8 cellular contexts compared by ENCODE assay signal in the genomic region with DNA sequence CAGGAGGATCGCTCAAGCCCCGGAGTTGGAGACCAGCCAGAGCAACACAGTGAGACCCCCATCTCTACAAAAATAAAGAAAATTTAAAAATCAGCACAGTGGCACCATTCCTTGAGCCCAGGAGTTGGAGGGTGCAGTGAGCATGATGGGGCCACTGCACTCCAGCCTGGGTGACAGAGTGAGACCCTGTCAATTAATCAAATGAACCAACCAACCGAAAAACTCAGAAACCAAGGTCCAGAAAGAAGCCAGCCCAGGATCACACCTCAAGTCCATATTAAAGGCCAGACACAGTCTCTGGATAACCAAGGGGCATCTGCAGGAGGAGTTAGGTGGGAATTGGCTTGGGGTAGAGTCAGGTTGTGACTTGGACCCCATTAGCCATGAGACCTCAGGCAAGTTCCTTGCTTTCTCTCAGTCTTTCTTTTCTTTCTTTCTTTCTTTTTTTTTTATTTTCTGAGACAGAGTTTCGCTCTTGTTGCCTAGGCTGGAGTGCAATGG. TPM values are rescaled to one million over a fixed set of nuclear protein-coding genes. Genes with fewer than 3 reads are reported as not detected.
DNase-seq lines count a peak whose midpoint lies in the region; ATAC-seq, FAIRE-seq and TF ChIP-seq lines count a peak whose summit lies in the region.

No MANE protein-coding gene starts in this region.

- peaks cover 16% of the 10 kb centered on the region for H3K79me2 ChIP-seq in GM12878 (ENCODE audit: control insufficient read depth, insufficient read depth, low read length)

- no peaks in the 10 kb centered on the region for H3K9me3 Mint-ChIP-seq in activated CD8-positive, alpha-beta memory T cell treated with anti-CD3 and anti-CD28 coated beads, Interleukin-2, amount 10 ng/mL, durations not matched to agents 7 days and 5 days (ENCODE audit: low read depth)

- H3K36me3 ChIP-seq in GM12878 (ENCODE audit: control insufficient read depth in 2 of 2, insufficient read depth in 2 of 2, low read length in 1 of 2) = no peaks in the 10 kb centered on the region; a peak in 1 of 4 replicates
- H3K36me3 ChIP-seq in right lobe of liver = no peaks in the 10 kb centered on the region
- H3K36me3 ChIP-seq in tibial artery = no peaks in the 10 kb centered on the region

- FAIRE-seq in GM12878 (lab: Jason Lieb, UNC) = no peak

- H3K27ac Mint-ChIP-seq in activated CD8-positive, alpha-beta memory T cell treated with anti-CD3 and anti-CD28 coated beads, Interleukin-2, amount 10 ng/mL, durations not matched to agents 7 days and 5 days = peak overlapping the region; percentile 92

- peaks cover 24% of the 10 kb centered on the region for H3K4me1 Mint-ChIP-seq in activated CD8-positive, alpha-beta memory T cell treated with anti-CD3 and anti-CD28 coated beads, Interleukin-2, amount 10 ng/mL, durations not matched to agents 7 days and 5 days

- BruUV-seq in GM12878 (replicated peaks; lab: Mats Ljungman, UMichigan) = TSS peak; percentile 97

- H3K27me3 Mint-ChIP-seq in activated CD8-positive, alpha-beta memory T cell treated with anti-CD3 and anti-CD28 coated beads, Interleukin-2, amount 10 ng/mL, durations not matched to agents 7 days and 5 days = no peaks in the 10 kb centered on the region

- H4K20me1 ChIP-seq in GM12878 (ENCODE audit: control insufficient read depth, insufficient read depth) = no peaks in the 10 kb centered on the region

- no peaks in the 10 kb centered on the region; the same call in 1 of the 2 replicates for H3K4me1 ChIP-seq in GM12878 (ENCODE audit: control insufficient read depth, insufficient read depth, low read length)
- peaks cover 0 to 12% (median 4%) of the 10 kb centered on the region in 4 donors for H3K4me1 ChIP-seq in right lobe of liver
- H3K4me1 ChIP-seq in tibial artery = peaks cover 0 to 32% (median 25%) of the 10 kb centered on the region in 4 donors

- H3K36me3 Mint-ChIP-seq in activated CD8-positive, alpha-beta memory T cell treated with anti-CD3 and anti-CD28 coated beads, Interleukin-2, amount 10 ng/mL, durations not matched to agents 7 days and 5 days = peaks cover 3% of the 10 kb centered on the region

- H3K4me2 ChIP-seq in GM12878 (ENCODE audit: control insufficient read depth, insufficient read depth) = peak overlapping the region; percentile 89

- CTCF ChIA-PET in activated CD8-positive, alpha-beta memory T cell treated with anti-CD3 and anti-CD28 coated beads, Interleukin-2, amount 10 ng/mL, durations not matched to agents 7 days and 5 days (lab: Charles Lee) = interaction anchor here (0.8 to 2.4 kb wide), 7 partner anchors 13 to 243 kb away, joined by 3 to 18 read pairs (median 5); partner anchors contain the start of genes NAGLU and PSMC3IP
- CTCF ChIA-PET in GM12878 (lab: Yijun Ruan, JAX) = interaction anchor here (1.0 to 1.8 kb wide), 7 partner anchors 12 to 208 kb away, joined by 3 to 7 read pairs (median 5); partner anchors contain the start of genes MLX and PSMC3IP

- H3K4me3 Mint-ChIP-seq in activated CD8-positive, alpha-beta memory T cell treated with anti-CD3 and anti-CD28 coated beads, Interleukin-2, amount 10 ng/mL, durations not matched to agents 7 days and 5 days = peak overlapping the region; percentile 85

- WGBS in GM12878 (ENCODE audit: insufficient coverage, insufficient replicate concordance, low lambda C conversion rate, missing lambda C conversion rate) = 25% methylated on average over 4 of the region's 4 CpGs
- 0% methylated on average over 1 of the region's 4 CpGs for WGBS in right lobe of liver (ENCODE audit: insufficient coverage, low coverage, low lambda C conversion rate, missing lambda C conversion rate)

- H3K9ac ChIP-seq in GM12878 (ENCODE audit: control insufficient read depth, insufficient read depth, low read length) = peak overlapping the region; percentile 75

- TF ChIP-seq EP300 in GM12878 (IDR thresholded peaks at IDR 0.05; ENCODE audit: borderline replicate concordance in 1 of 2, control insufficient read depth in 1 of 2, low read depth in 2 of 2, low read length in 2 of 2) = no peak

- TF ChIP-seq POLR2A in GM12878 (IDR thresholded peaks at IDR 0.05; ENCODE audit: low read depth, low read length) (no peak), right lobe of liver (IDR thresholded peaks at IDR 0.05) (no peak)

- TF ChIP-seq RAD21 in GM12878 (IDR thresholded peaks at IDR 0.05; ENCODE audit: insufficient read depth, low read depth, low read length) = no peak

- POLR2A ChIA-PET in GM12878 (lab: Charles Lee) = interaction anchor here (0.6 to 1.7 kb wide), 10 partner anchors 12 to 813 kb away, joined by 3 to 13 read pairs (median 3); partner anchors contain the start of genes NAGLU and VPS25

- H2AFZ ChIP-seq in GM12878 (ENCODE audit: control insufficient read depth, low read depth, low read length) = peak overlapping the region; percentile 86

- SMC1A ChIA-PET in GM12878 (lab: Charles Lee; ENCODE audit: uncharacterized antibody, unreplicated experiment) = interaction anchor here (0.9 to 1.3 kb wide), 3 partner anchors 19 to 208 kb away, joined by 3 read pairs; partner anchors contain the start of gene NAGLU

- no peak for DNase-seq in activated CD8-positive, alpha-beta memory T cell treated with anti-CD3 and anti-CD28 coated beads, Interleukin-2, amount 10 ng/mL, durations not matched to agents 7 days and 5 days
- no peak for DNase-seq in activated CD8-positive, alpha-beta memory T cell treated with anti-CD3 and anti-CD28 coated beads for 24 hours
- DNase-seq in GM12878 (ENCODE audit: low read depth, low spot score) (no peak), right lobe of liver (no peak), tibial artery (no peak), T-helper 9 cell (no peak)
- DNase-seq in stimulated activated CD4-positive, alpha-beta T cell treated with anti-CD3 and anti-CD28 coated beads, Interleukin-1b, Interleukin-23, amount 100 ng/mL, for 48 hours = no peak
- DNase-seq in central memory CD4-positive, alpha-beta T cell = no peak

- RAD21 ChIA-PET in GM12878 (lab: Charles Lee; ENCODE audit: unreplicated experiment) = interaction anchor here (0.6 to 2.0 kb wide), 11 partner anchors 9 to 443 kb away, joined by 3 to 6 read pairs (median 3); partner anchors contain the start of gene RPL27

- H3K9me3 ChIP-seq in GM12878 (replicated peaks; ENCODE audit: control insufficient read depth, insufficient read depth, low read length) (no peaks in the 10 kb centered on the region), right lobe of liver (no peaks in the 10 kb centered on the region), tibial artery (no peaks in the 10 kb centered on the region)

- H3K27ac ChIP-seq in GM12878 (ENCODE audit: control insufficient read depth, insufficient read depth) (peak overlapping the region; percentile 81), right lobe of liver (peak overlapping the region; percentile 82 to 84 (median 82)), tibial artery (peak overlapping the region; percentile 83 to 93)

- H3K4me3 ChIP-seq in GM12878 (peak overlapping the region; percentile 94), right lobe of liver (peak overlapping the region; percentile 89 to 92 (median 89)), tibial artery (peak overlapping the region; percentile 70 to 92)

- ATAC-seq in activated CD8-positive, alpha-beta memory T cell treated with anti-CD3 and anti-CD28 coated beads, Interleukin-2, amount 10 ng/mL, durations not matched to agents 7 days and 5 days = no peak
- peak; percentile 25 for ATAC-seq in GM12878
- ATAC-seq in right lobe of liver = peak in 1 of 4 donors; percentile 3

- intact Hi-C loops in GM12878 (cut with micrococcal nuclease; ENCODE audit: unreplicated experiment) = no loop called here
- intact Hi-C loops in right lobe of liver (cut with DNase I) = no loop called here
- intact Hi-C loops in tibial artery (cut with DNase I; ENCODE audit: low total_unique reads) = no loop called here

- in situ Hi-C loops in GM12878 (cut with MboI) = no loop called here

- no peak for TF ChIP-seq CTCF in GM12878 (IDR thresholded peaks at IDR 0.05 in 2 of 3, conservative IDR thresholded peaks at IDR 0.05 in 1 of 3; ENCODE audit: control insufficient read depth in 2 of 3, extremely low read depth in 1 of 3, insufficient read depth in 1 of 3, low read depth in 3 of 3, low read length in 3 of 3)
- no peak for TF ChIP-seq CTCF in right lobe of liver (IDR thresholded peaks at IDR 0.05)
- no peak for TF ChIP-seq CTCF in tibial artery (IDR thresholded peaks at IDR 0.05)

- H3K27me3 ChIP-seq in GM12878 (replicated peaks in 1 of 2; ENCODE audit: control insufficient read depth in 2 of 2, insufficient read depth in 2 of 2, low read length in 1 of 2) (no peaks in the 10 kb centered on the region), right lobe of liver (no peaks in the 10 kb centered on the region), tibial artery (no peaks in the 10 kb centered on the region)

RNA-seq across cellular contexts. Expression of gene HSD17B1, which starts 2.4 kb away (rescaled TPM):
- total RNA-seq in activated CD8-positive, alpha-beta memory T cell treated with anti-CD3 and anti-CD28 coated beads, Interleukin-2, amount 10 ng/mL, durations not matched to agents 7 days and 5 days = 1 to 10 TPM in 1 of 2 experiments, under 1 TPM in 1; 0.70 to 1.1 TPM
- total RNA-seq in GM12878 (2013; cell fraction: nucleolus; rRNA removed) = 1.6 and 2.3 TPM in 2 replicates
- total RNA-seq in GM12878 (2014; rRNA removed) = 0.44 and 1.1 TPM in 2 replicates
- total RNA-seq in GM12878 (2014; rRNA removed; fragmentation: Illumina TruSeq; extraction: Trizol) = 0.14 and 0.36 TPM in 2 replicates
- total RNA-seq in GM12878 (2021) = 0.61 and 0.67 TPM in 2 replicates
- polyA plus RNA-seq in GM12878 (2011; ENCODE audit: low read depth) = 0.63 TPM
- 0.19 and 0.29 TPM in 2 replicates for polyA plus RNA-seq in GM12878 (2011; rRNA removed)
- polyA plus RNA-seq in GM12878 (2011; cell fraction: cytosol; rRNA removed) = 0.39 and 0.65 TPM in 2 replicates
- polyA plus RNA-seq in GM12878 (2011; cell fraction: nucleus; rRNA removed) = 0.86 and 0.99 TPM in 2 replicates
- 0.53 and 0.89 TPM in 2 replicates for polyA plus RNA-seq in GM12878 (2012)
- polyA plus RNA-seq in GM12878 (2014; fragmentation: Illumina TruSeq; extraction: Trizol) = 0.06 and 0.15 TPM in 2 replicates
- under 1 TPM; 0.21 to 0.26 TPM for polyA plus RNA-seq in GM12878 (2014; fragmentation: Nextera tagmentation; extraction: Ambion mirVana)
- polyA plus RNA-seq in GM12878 (2014; rRNA removed) = 0.22 and 0.47 TPM in 2 replicates
- 1 to 10 TPM in 1 of 2 experiments, under 1 TPM in 1; 0.73 to 1.1 TPM for polyA plus RNA-seq in GM12878 (2016; fragmentation: Nextera tagmentation; extraction: Ambion mirVana)
- 0.15 and 0.72 TPM in 2 replicates for polyA minus RNA-seq in GM12878 (2011; rRNA and poly(A)+ RNA removed)
- polyA minus RNA-seq in GM12878 (2011; cell fraction: cytosol; rRNA and poly(A)+ RNA removed) = not detected in 2 replicates
- polyA minus RNA-seq in GM12878 (2011; cell fraction: nucleus; rRNA and poly(A)+ RNA removed) = 0.60 and 1.7 TPM in 2 replicates
- total RNA-seq in right lobe of liver = 1 to 10 TPM in 1 of 6 experiments, under 1 TPM in 5; 0.31 to 1.1 (median 0.87) TPM

RNA-seq across cellular contexts. Expression of gene COASY, which starts 6.8 kb away (rescaled TPM):
- total RNA-seq in activated CD8-positive, alpha-beta memory T cell treated with anti-CD3 and anti-CD28 coated beads, Interleukin-2, amount 10 ng/mL, durations not matched to agents 7 days and 5 days = 100 to 1,000 TPM in 1 of 2 experiments, 10 to 100 TPM in 1; 95.9 to 108 TPM
- 25.0 and 29.9 TPM in 2 replicates for total RNA-seq in GM12878 (2013; cell fraction: nucleolus; rRNA removed)
- 27.8 and 31.3 TPM in 2 replicates for total RNA-seq in GM12878 (2014; rRNA removed)
- 18.6 TPM in 2 replicates for total RNA-seq in GM12878 (2014; rRNA removed; fragmentation: Illumina TruSeq; extraction: Trizol)
- total RNA-seq in GM12878 (2021) = 81.9 and 88.5 TPM in 2 replicates
- 32.2 TPM for polyA plus RNA-seq in GM12878 (2011; ENCODE audit: low read depth)
- polyA plus RNA-seq in GM12878 (2011; rRNA removed) = 19.9 and 33.1 TPM in 2 replicates
- 43.3 and 50.8 TPM in 2 replicates for polyA plus RNA-seq in GM12878 (2011; cell fraction: cytosol; rRNA removed)
- 260 and 275 TPM in 2 replicates for polyA plus RNA-seq in GM12878 (2011; cell fraction: nucleus; rRNA removed)
- polyA plus RNA-seq in GM12878 (2012) = 64.1 and 86.9 TPM in 2 replicates
- polyA plus RNA-seq in GM12878 (2014; fragmentation: Illumina TruSeq; extraction: Trizol) = 28.0 and 38.1 TPM in 2 replicates
- polyA plus RNA-seq in GM12878 (2014; fragmentation: Nextera tagmentation; extraction: Ambion mirVana) = 10 to 100 TPM; 39.8 to 46.6 TPM
- polyA plus RNA-seq in GM12878 (2014; rRNA removed) = 52.5 and 57.8 TPM in 2 replicates
- 10 to 100 TPM; 88.1 to 93.9 TPM for polyA plus RNA-seq in GM12878 (2016; fragmentation: Nextera tagmentation; extraction: Ambion mirVana)
- polyA minus RNA-seq in GM12878 (2011; rRNA and poly(A)+ RNA removed) = 21.3 and 34.8 TPM in 2 replicates
- polyA minus RNA-seq in GM12878 (2011; cell fraction: cytosol; rRNA and poly(A)+ RNA removed) = 23.2 and 23.4 TPM in 2 replicates
- polyA minus RNA-seq in GM12878 (2011; cell fraction: nucleus; rRNA and poly(A)+ RNA removed) = 28.2 and 43.9 TPM in 2 replicates
- total RNA-seq in right lobe of liver = 10 to 100 TPM; 48.1 to 70.5 (median 60.9) TPM

RNA-seq across cellular contexts. Expression of gene MLX, which starts 11.7 kb away (rescaled TPM):
- total RNA-seq in activated CD8-positive, alpha-beta memory T cell treated with anti-CD3 and anti-CD28 coated beads, Interleukin-2, amount 10 ng/mL, durations not matched to agents 7 days and 5 days = 10 to 100 TPM; 54.8 to 60.4 TPM
- 60.5 and 62.5 TPM in 2 replicates for total RNA-seq in GM12878 (2013; cell fraction: nucleolus; rRNA removed)
- total RNA-seq in GM12878 (2014; rRNA removed) (37.1 and 39.5 TPM in 2 replicates), GM12878 (2014; rRNA removed; fragmentation: Illumina TruSeq; extraction: Trizol) (34.1 and 34.4 TPM in 2 replicates), GM12878 (2021) (38.3 and 41.5 TPM in 2 replicates), right lobe of liver (10 to 100 TPM; 34.5 to 46.2 (median 35.2) TPM)
- 23.2 TPM for polyA plus RNA-seq in GM12878 (2011; ENCODE audit: low read depth)
- polyA plus RNA-seq in GM12878 (2011; rRNA removed) (41.2 and 48.9 TPM in 2 replicates), GM12878 (2014; fragmentation: Illumina TruSeq; extraction: Trizol) (59.2 and 61.1 TPM in 2 replicates), GM12878 (2014; fragmentation: Nextera tagmentation; extraction: Ambion mirVana) (10 to 100 TPM; 38.3 to 49.1 TPM), GM12878 (2014; rRNA removed) (65.0 and 66.1 TPM in 2 replicates), GM12878 (2016; fragmentation: Nextera tagmentation; extraction: Ambion mirVana) (10 to 100 TPM; 40.6 to 47.4 TPM)
- 46.2 and 53.0 TPM in 2 replicates for polyA plus RNA-seq in GM12878 (2011; cell fraction: cytosol; rRNA removed)
- polyA plus RNA-seq in GM12878 (2011; cell fraction: nucleus; rRNA removed) = 103 and 133 TPM in 2 replicates
- polyA plus RNA-seq in GM12878 (2012) = 30.5 and 32.5 TPM in 2 replicates
- polyA minus RNA-seq in GM12878 (2011; rRNA and poly(A)+ RNA removed) = 65.2 and 81.9 TPM in 2 replicates
- polyA minus RNA-seq in GM12878 (2011; cell fraction: cytosol; rRNA and poly(A)+ RNA removed) = 16.7 and 28.9 TPM in 2 replicates
- 34.8 and 58.3 TPM in 2 replicates for polyA minus RNA-seq in GM12878 (2011; cell fraction: nucleus; rRNA and poly(A)+ RNA removed)

RNA-seq across cellular contexts. Expression of gene NAGLU, which starts 19.1 kb away (rescaled TPM):
- total RNA-seq in activated CD8-positive, alpha-beta memory T cell treated with anti-CD3 and anti-CD28 coated beads, Interleukin-2, amount 10 ng/mL, durations not matched to agents 7 days and 5 days = 10 to 100 TPM; 18.2 to 19.4 TPM
- total RNA-seq in GM12878 (2013; cell fraction: nucleolus; rRNA removed) = 41.7 and 43.3 TPM in 2 replicates
- total RNA-seq in GM12878 (2014; rRNA removed) (19.0 and 23.1 TPM in 2 replicates), GM12878 (2014; rRNA removed; fragmentation: Illumina TruSeq; extraction: Trizol) (8.2 and 8.5 TPM in 2 replicates), GM12878 (2021) (25.8 and 27.4 TPM in 2 replicates), right lobe of liver (10 to 100 TPM; 36.4 to 81.6 (median 43.7) TPM)
- 5.0 TPM for polyA plus RNA-seq in GM12878 (2011; ENCODE audit: low read depth)
- polyA plus RNA-seq in GM12878 (2011; rRNA removed) (4.6 and 9.3 TPM in 2 replicates), GM12878 (2014; fragmentation: Illumina TruSeq; extraction: Trizol) (2.4 and 6.8 TPM in 2 replicates), GM12878 (2014; fragmentation: Nextera tagmentation; extraction: Ambion mirVana) (under 1 TPM; 0.23 to 0.69 TPM), GM12878 (2014; rRNA removed) (27.5 and 34.8 TPM in 2 replicates), GM12878 (2016; fragmentation: Nextera tagmentation; extraction: Ambion mirVana) (10 to 100 TPM in 1 of 2 experiments, 1 to 10 TPM in 1; 2.9 to 19.6 TPM)
- polyA plus RNA-seq in GM12878 (2011; cell fraction: cytosol; rRNA removed) = 13.1 and 20.9 TPM in 2 replicates
- polyA plus RNA-seq in GM12878 (2011; cell fraction: nucleus; rRNA removed) = 56.0 and 60.4 TPM in 2 replicates
- polyA plus RNA-seq in GM12878 (2012) = 13.8 and 15.5 TPM in 2 replicates
- polyA minus RNA-seq in GM12878 (2011; rRNA and poly(A)+ RNA removed) = 7.9 and 20.1 TPM in 2 replicates
- polyA minus RNA-seq in GM12878 (2011; cell fraction: cytosol; rRNA and poly(A)+ RNA removed) = 8.2 and 11.0 TPM in 2 replicates
- 23.8 and 27.5 TPM in 2 replicates for polyA minus RNA-seq in GM12878 (2011; cell fraction: nucleus; rRNA and poly(A)+ RNA removed)

RNA-seq across cellular contexts. Expression of gene PSMC3IP, which starts 22.4 kb away (rescaled TPM):
- 10 to 100 TPM; 24.4 to 25.5 TPM for total RNA-seq in activated CD8-positive, alpha-beta memory T cell treated with anti-CD3 and anti-CD28 coated beads, Interleukin-2, amount 10 ng/mL, durations not matched to agents 7 days and 5 days
- 9.0 and 9.9 TPM in 2 replicates for total RNA-seq in GM12878 (2013; cell fraction: nucleolus; rRNA removed)
- 17.4 and 18.7 TPM in 2 replicates for total RNA-seq in GM12878 (2014; rRNA removed)
- total RNA-seq in GM12878 (2014; rRNA removed; fragmentation: Illumina TruSeq; extraction: Trizol) = 12.0 and 12.1 TPM in 2 replicates
- 14.7 and 18.0 TPM in 2 replicates for total RNA-seq in GM12878 (2021)
- 9.6 TPM for polyA plus RNA-seq in GM12878 (2011; ENCODE audit: low read depth)
- 13.5 and 15.0 TPM in 2 replicates for polyA plus RNA-seq in GM12878 (2011; rRNA removed)
- polyA plus RNA-seq in GM12878 (2011; cell fraction: cytosol; rRNA removed) = 7.3 and 9.3 TPM in 2 replicates
- 29.3 and 29.5 TPM in 2 replicates for polyA plus RNA-seq in GM12878 (2011; cell fraction: nucleus; rRNA removed)
- polyA plus RNA-seq in GM12878 (2012) = 8.4 and 13.5 TPM in 2 replicates
- polyA plus RNA-seq in GM12878 (2014; fragmentation: Illumina TruSeq; extraction: Trizol) = 25.9 and 28.5 TPM in 2 replicates
- polyA plus RNA-seq in GM12878 (2014; fragmentation: Nextera tagmentation; extraction: Ambion mirVana) = 1 to 10 TPM; 6.8 to 7.1 TPM
- polyA plus RNA-seq in GM12878 (2014; rRNA removed) = 24.8 and 26.8 TPM in 2 replicates
- polyA plus RNA-seq in GM12878 (2016; fragmentation: Nextera tagmentation; extraction: Ambion mirVana) = 10 to 100 TPM; 33.1 to 34.5 TPM
- polyA minus RNA-seq in GM12878 (2011; rRNA and poly(A)+ RNA removed) = 10.9 and 11.5 TPM in 2 replicates
- polyA minus RNA-seq in GM12878 (2011; cell fraction: cytosol; rRNA and poly(A)+ RNA removed) = 3.3 and 4.7 TPM in 2 replicates
- 10.9 and 16.8 TPM in 2 replicates for polyA minus RNA-seq in GM12878 (2011; cell fraction: nucleus; rRNA and poly(A)+ RNA removed)
- 1 to 10 TPM in 2 of 6 experiments, under 1 TPM in 4; 0.26 to 2.4 (median 0.76) TPM for total RNA-seq in right lobe of liver
